In the genomic region with DNA sequence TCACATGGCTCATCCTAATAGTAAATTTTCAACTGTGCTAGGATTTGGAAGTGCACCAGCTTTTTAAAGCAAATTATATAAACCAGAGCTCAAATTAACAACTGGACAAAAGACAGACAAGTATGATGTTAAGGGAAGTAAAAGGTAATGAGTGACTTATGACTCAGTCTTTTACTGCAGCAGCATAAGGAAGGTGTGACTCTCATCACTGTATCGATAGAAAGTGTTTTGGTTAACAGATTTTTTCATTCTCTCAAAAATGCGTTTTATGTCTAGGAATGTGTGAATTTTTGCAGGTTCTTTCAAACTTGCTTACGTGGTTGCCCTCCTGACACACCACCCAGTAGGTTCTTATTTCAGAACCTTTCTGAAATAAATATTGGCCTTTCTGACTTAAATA, we compare ENCODE assay signal across 19 cellular contexts.
DNase-seq lines count a peak whose midpoint lies in the region; ATAC-seq and TF ChIP-seq lines count a peak whose summit lies in the region.
"Had no signal": no experiment of that assay in that cellular context is flagged by ENCODE, and none has a peak within 500 bp of the region (broad histone marks: within the 10 kb centered on the region; RNA-seq: fewer than 3 reads in every experiment).

No MANE protein-coding gene starts in this region.

- no peak for DNase-seq in stimulated activated naive CD8-positive, alpha-beta T cell treated with anti-CD3 and anti-CD28 coated beads, Interleukin-15, amount 100 ng/mL, for 72 hours
- no peak for DNase-seq in stimulated activated naive CD8-positive, alpha-beta T cell treated with anti-CD3 and anti-CD28 coated beads, Interleukin-15, Interleukin-2, amounts not matched to agents 100 U/mL and 50 U/mL, for 24 hours
- DNase-seq in HT-29 (ENCODE audit: low spot score) (peak; percentile 46), foreskin keratinocyte (peak in 1 of 2 donors; percentile 21), NCI-H1417 treated with DMSO at 0.1 percent for 48 hours (lab: John Stamatoyannopoulos, UW) (no peak), left lobe of liver (ENCODE audit: low spot score) (no peak)
- no peak for DNase-seq in activated CD4-positive, alpha-beta T cell treated with anti-CD3 and anti-CD28 coated beads for 1 hour
- DNase-seq: activated CD8-positive, alpha-beta memory T cell treated with anti-CD3 and anti-CD28 coated beads for 24 hours; activated naive CD8-positive, alpha-beta T cell treated with anti-CD3 and anti-CD28 coated beads for 36 hours; dermis blood vessel endothelial cell; NCI-H1417; SHP77 had no signal

- no peak overlapping the region for H3K27ac ChIP-seq in foreskin keratinocyte
- H3K27ac ChIP-seq: esophagus muscularis mucosa had no signal

- no peaks in the 10 kb centered on the region for H3K27me3 Mint-ChIP-seq in stimulated activated naive CD8-positive, alpha-beta T cell treated with anti-CD3 and anti-CD28 coated beads, Interleukin-15, amount 100 ng/mL, for 72 hours
- H3K27me3 Mint-ChIP-seq: activated naive CD8-positive, alpha-beta T cell treated with anti-CD3 and anti-CD28 coated beads for 36 hours; brain; stimulated activated naive CD8-positive, alpha-beta T cell treated with anti-CD3 and anti-CD28 coated beads, Interleukin-15, Interleukin-2, amounts not matched to agents 100 ng/mL and 50 ng/mL, for 24 hours had no signal

- no peaks in the 10 kb centered on the region for H3K27me3 ChIP-seq in foreskin keratinocyte
- H3K27me3 ChIP-seq: esophagus muscularis mucosa, right atrium auricular region had no signal

- no peaks in the 10 kb centered on the region for H3K4me1 ChIP-seq in foreskin keratinocyte

- TF ChIP-seq CTCF in foreskin keratinocyte (conservative IDR thresholded peaks at IDR 0.05) = no peak

- no peaks in the 10 kb centered on the region for H3K9me3 Mint-ChIP-seq in stimulated activated naive CD8-positive, alpha-beta T cell treated with anti-CD3 and anti-CD28 coated beads, Interleukin-15, amount 100 ng/mL, for 72 hours
- H3K9me3 Mint-ChIP-seq: activated naive CD8-positive, alpha-beta T cell treated with anti-CD3 and anti-CD28 coated beads for 36 hours; brain; GM23338; mesothelial cell of epicardium; stimulated activated naive CD8-positive, alpha-beta T cell treated with anti-CD3 and anti-CD28 coated beads, Interleukin-15, Interleukin-2, amounts not matched to agents 100 ng/mL and 50 ng/mL, for 24 hours had no signal

- peaks cover 20% of the 10 kb centered on the region for H3K4me1 Mint-ChIP-seq in stimulated activated naive CD8-positive, alpha-beta T cell treated with anti-CD3 and anti-CD28 coated beads, Interleukin-15, amount 100 ng/mL, for 72 hours
- H3K4me1 Mint-ChIP-seq: brain, mesothelial cell of epicardium had no signal

- no peak overlapping the region for H3K4me3 Mint-ChIP-seq in stimulated activated naive CD8-positive, alpha-beta T cell treated with anti-CD3 and anti-CD28 coated beads, Interleukin-15, amount 100 ng/mL, for 72 hours
- H3K4me3 Mint-ChIP-seq: activated naive CD8-positive, alpha-beta T cell treated with anti-CD3 and anti-CD28 coated beads for 36 hours; brain; GM23338; mesothelial cell of epicardium; stimulated activated naive CD8-positive, alpha-beta T cell treated with anti-CD3 and anti-CD28 coated beads, Interleukin-15, Interleukin-2, amounts not matched to agents 100 ng/mL and 50 ng/mL, for 24 hours had no signal

- no peak overlapping the region for H3K27ac Mint-ChIP-seq in stimulated activated naive CD8-positive, alpha-beta T cell treated with anti-CD3 and anti-CD28 coated beads, Interleukin-15, amount 100 ng/mL, for 72 hours
- H3K27ac Mint-ChIP-seq: activated naive CD8-positive, alpha-beta T cell treated with anti-CD3 and anti-CD28 coated beads for 36 hours; brain; GM23338; mesothelial cell of epicardium; stimulated activated naive CD8-positive, alpha-beta T cell treated with anti-CD3 and anti-CD28 coated beads, Interleukin-15, Interleukin-2, amounts not matched to agents 100 ng/mL and 50 ng/mL, for 24 hours had no signal

- ATAC-seq in stimulated activated naive CD8-positive, alpha-beta T cell treated with anti-CD3 and anti-CD28 coated beads, Interleukin-15, amount 100 ng/mL, for 72 hours = peak; percentile 63
- ATAC-seq in stimulated activated naive CD8-positive, alpha-beta T cell treated with anti-CD3 and anti-CD28 coated beads, Interleukin-15, Interleukin-2, amounts not matched to agents 100 U/mL and 50 U/mL, for 24 hours = no peak
- ATAC-seq in foreskin keratinocyte (peak; percentile 80), HG02973 (IDR thresholded peaks at IDR 0.05; ENCODE audit: unreplicated experiment) (no peak), left lobe of liver (no peak)
- ATAC-seq: GM23338 had no signal

Comparison
In these comparisons a context has a peak if more than half of its experiments do, and no peak if none do; other contexts are left out.
1. ATAC-seq: peak in stimulated activated naive CD8-positive, alpha-beta T cell treated with anti-CD3 and anti-CD28 coated beads, Interleukin-15, amount 100 ng/mL, for 72 hours (single experiment) and foreskin keratinocyte (single experiment); none in stimulated activated naive CD8-positive, alpha-beta T cell treated with anti-CD3 and anti-CD28 coated beads, Interleukin-15, Interleukin-2, amounts not matched to agents 100 U/mL and 50 U/mL, for 24 hours (single experiment), HG02973 (single experiment) and left lobe of liver (single experiment).